ENCODE assay signal across 1 cellular context in the genomic region with DNA sequence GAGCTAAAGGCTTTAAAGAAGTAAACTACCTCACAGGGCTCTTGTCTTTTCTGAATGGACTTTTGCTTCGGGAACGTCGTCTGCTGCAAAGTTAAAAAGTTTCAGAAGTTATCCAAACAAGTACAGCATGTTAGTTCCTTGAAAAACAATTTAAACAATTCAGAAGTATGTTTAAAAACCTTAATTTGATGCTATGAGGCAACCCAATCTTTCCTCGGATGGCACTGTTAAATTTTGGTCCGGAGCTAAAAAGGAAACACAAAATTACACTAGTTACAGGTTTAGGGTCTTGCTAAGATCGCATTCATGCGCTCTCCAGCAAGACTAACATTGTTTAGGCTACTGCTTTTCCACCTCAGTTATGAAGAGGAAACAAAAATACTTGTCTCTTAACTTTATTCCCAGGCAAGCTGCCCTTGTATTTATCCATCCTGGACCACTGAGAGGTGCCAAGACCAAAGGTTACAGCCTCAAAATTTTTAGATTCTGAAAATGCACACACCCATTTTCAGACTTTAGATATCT.
TF ChIP-seq lines count a peak whose summit lies in the region.

No MANE protein-coding gene starts in this region.

TF ChIP-seq in K562, 482 proteins besides CTCF, POLR2A, EP300 and RAD21:
- TF ChIP-seq CHAMP1 (IDR thresholded peaks at IDR 0.05) (no peak), POLR2AphosphoS5 (IDR thresholded peaks at IDR 0.05; ENCODE audit: control insufficient read depth, insufficient read depth, low read depth, low read length) (0 out of 2 replicates have a peak, but pooled peaks have one; percentile 18), RB1 (IDR thresholded peaks at IDR 0.05; ENCODE audit: low read depth) (no peak), RBFOX2 (IDR thresholded peaks at IDR 0.05; ENCODE audit: low read depth, low read length) (peak; percentile 29), ZNF282 (CRISPR knock-in tag; IDR thresholded peaks at IDR 0.05) (no peak), ZFX (CRISPR knock-in tag; IDR thresholded peaks at IDR 0.05) (no peak), ID3 (CRISPR knock-in tag; IDR thresholded peaks at IDR 0.05) (no peak), ID3 (tag; IDR thresholded peaks at IDR 0.05) (no peak), ZEB2 (IDR thresholded peaks at IDR 0.05) (no peak), POLR2H (tag; IDR thresholded peaks at IDR 0.05; ENCODE audit: low read depth) (0 out of 2 replicates have a peak, but pooled peaks have one; percentile 9), HOXB6 (CRISPR knock-in tag; IDR thresholded peaks at IDR 0.05; ENCODE audit: borderline replicate concordance) (no peak)
